In the genomic region with DNA sequence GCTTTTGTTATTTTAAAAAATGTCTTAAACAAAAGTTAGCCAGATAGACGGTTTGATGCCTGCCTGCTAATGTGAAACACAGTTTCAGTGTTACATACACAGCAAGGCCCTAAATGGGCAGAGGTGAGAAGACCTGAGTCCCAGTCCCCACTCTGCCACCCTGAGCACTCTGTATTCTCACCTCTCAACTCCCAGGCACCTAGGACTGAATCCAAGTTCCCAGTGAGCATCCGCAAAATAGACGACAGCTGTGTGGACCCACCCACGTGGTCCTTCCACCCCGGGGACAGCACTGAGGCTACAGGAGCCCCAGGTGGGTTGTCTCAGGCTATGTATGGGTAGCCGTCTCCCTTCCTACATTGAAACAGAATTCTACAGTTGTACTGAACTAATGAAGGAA, we compare ENCODE assay signal across 19 cellular contexts.
DNase-seq lines count a peak whose midpoint lies in the region; ATAC-seq and TF ChIP-seq lines count a peak whose summit lies in the region.
"Had no signal": no experiment of that assay in that cellular context is flagged by ENCODE, and none has a peak within 500 bp of the region (broad histone marks: within the 10 kb centered on the region; RNA-seq: fewer than 3 reads in every experiment).

No MANE protein-coding gene starts in this region.

- no peak for DNase-seq in Right ventricle myocardium superior
- DNase-seq in cardiac septum (ENCODE audit: low spot score) = no peak
- no peak for DNase-seq in type B pancreatic cell (ENCODE audit: extremely low spot score, unreplicated experiment)
- DNase-seq in T-helper 9 cell = no peak
- no peak for DNase-seq in activated CD4-positive, alpha-beta T cell treated with anti-CD3 and anti-CD28 coated beads, Interleukin-2, amount 10 ng/mL, durations not matched to agents 24 days and 14 days
- no peak for DNase-seq in putamen (ENCODE audit: low spot score)
- DNase-seq: ACHN; activated CD4-positive, alpha-beta T cell treated with anti-CD3 and anti-CD28 coated beads, Interleukin-2, amount 10 ng/mL, durations not matched to agents 7 days and 5 days; hypothalamus; MG63; NCI-H1436 treated with DMSO at 0.1 percent for 48 hours; NCI-H524 treated with DMSO at 0.1 percent for 48 hours; psoas muscle; SHP77 treated with DMSO at 0.1 percent for 48 hours; stimulated activated CD4-positive, alpha-beta T cell treated with anti-CD3 and anti-CD28 coated beads, Interleukin-12 subunit alpha, Interleukin-12 subunit beta, amount 100 ng/mL, for 4 hours had no signal

- TF ChIP-seq CTCF in gastroesophageal sphincter (IDR thresholded peaks at IDR 0.05) (no peak), type B pancreatic cell (conservative IDR thresholded peaks at IDR 0.05) (no peak)

- no peak for TF ChIP-seq EP300 in gastroesophageal sphincter (IDR thresholded peaks at IDR 0.05)

- H3K4me3 Mint-ChIP-seq in type B pancreatic cell = no peak overlapping the region
- no peak overlapping the region for H3K4me3 Mint-ChIP-seq in activated CD4-positive, alpha-beta T cell treated with anti-CD3 and anti-CD28 coated beads, Interleukin-2, amount 10 ng/mL, durations not matched to agents 24 days and 14 days
- H3K4me3 Mint-ChIP-seq: activated CD4-positive, alpha-beta T cell treated with anti-CD3 and anti-CD28 coated beads, Interleukin-2, amount 10 ng/mL, durations not matched to agents 7 days and 5 days; neural crest cell had no signal

- H3K36me3 ChIP-seq in gastroesophageal sphincter (peaks cover 0 to 7% of the 10 kb centered on the region in 2 donors), muscle layer of duodenum (ENCODE audit: control insufficient read depth in 1 of 2, insufficient read depth in 2 of 2, low read length in 2 of 2) (no peaks in the 10 kb centered on the region)
- H3K36me3 ChIP-seq: BLaER1 treated with 17β-estradiol and CSF1 and Interleukin-3, amounts not matched to agents 10 nM and 100 nM had no signal

- no peaks in the 10 kb centered on the region for H3K27me3 ChIP-seq in gastroesophageal sphincter
- H3K27me3 ChIP-seq in muscle layer of duodenum (ENCODE audit: low read depth, low read length) = no peaks in the 10 kb centered on the region
- H3K27me3 ChIP-seq: BLaER1 treated with 17β-estradiol and CSF1 and Interleukin-3, amounts not matched to agents 10 nM and 100 nM; MG63 had no signal

- H3K27me3 Mint-ChIP-seq in type B pancreatic cell = no peaks in the 10 kb centered on the region
- H3K27me3 Mint-ChIP-seq in activated CD4-positive, alpha-beta T cell treated with anti-CD3 and anti-CD28 coated beads, Interleukin-2, amount 10 ng/mL, durations not matched to agents 24 days and 14 days = peaks cover 31% of the 10 kb centered on the region

- H3K4me3 ChIP-seq in gastroesophageal sphincter = no peak overlapping the region
- no peak overlapping the region for H3K4me3 ChIP-seq in muscle layer of duodenum (ENCODE audit: low read depth in 1 of 2, low read length in 2 of 2)
- H3K4me3 ChIP-seq: BLaER1 treated with 17β-estradiol and CSF1 and Interleukin-3, amounts not matched to agents 10 nM and 100 nM; MG63; psoas muscle had no signal

- peak overlapping the region; percentile 19 for H3K27ac Mint-ChIP-seq in type B pancreatic cell
- H3K27ac Mint-ChIP-seq in activated CD4-positive, alpha-beta T cell treated with anti-CD3 and anti-CD28 coated beads, Interleukin-2, amount 10 ng/mL, durations not matched to agents 24 days and 14 days = no peak overlapping the region
- H3K27ac Mint-ChIP-seq: activated CD4-positive, alpha-beta T cell treated with anti-CD3 and anti-CD28 coated beads, Interleukin-2, amount 10 ng/mL, durations not matched to agents 7 days and 5 days had no signal

- H3K36me3 Mint-ChIP-seq in type B pancreatic cell = peaks cover 22% of the 10 kb centered on the region
- H3K36me3 Mint-ChIP-seq in activated CD4-positive, alpha-beta T cell treated with anti-CD3 and anti-CD28 coated beads, Interleukin-2, amount 10 ng/mL, durations not matched to agents 24 days and 14 days (ENCODE audit: low read depth) = no peaks in the 10 kb centered on the region

- H3K27ac ChIP-seq in gastroesophageal sphincter (peak overlapping the region; percentile 11 to 73 (median 60)), muscle layer of duodenum (ENCODE audit: low read length) (peak overlapping the region; percentile 20)
- H3K27ac ChIP-seq: BLaER1 treated with 17β-estradiol and CSF1 and Interleukin-3, amounts not matched to agents 10 nM and 100 nM; psoas muscle had no signal

- no peaks in the 10 kb centered on the region for H3K9me3 ChIP-seq in gastroesophageal sphincter
- H3K9me3 ChIP-seq in muscle layer of duodenum (ENCODE audit: control insufficient read depth in 1 of 2, low read length in 2 of 2) = no peaks in the 10 kb centered on the region
- H3K9me3 ChIP-seq: BLaER1 treated with 17β-estradiol and CSF1 and Interleukin-3, amounts not matched to agents 10 nM and 100 nM; MG63; psoas muscle had no signal

- H3K4me1 ChIP-seq in gastroesophageal sphincter = peaks cover 17 to 99% (median 24%) of the 10 kb centered on the region in 3 donors
- peaks cover 9 to 29% of the 10 kb centered on the region in 2 donors for H3K4me1 ChIP-seq in muscle layer of duodenum (ENCODE audit: control insufficient read depth in 1 of 2, insufficient read depth in 2 of 2, low read length in 2 of 2)

- intact Hi-C loops in Right ventricle myocardium superior (cut with DNase I) (no loop called here), cardiac septum (cut with DNase I) (no loop called here)
- intact Hi-C loops in activated CD4-positive, alpha-beta T cell treated with anti-CD3 and anti-CD28 coated beads, Interleukin-2, amount 10 ng/mL, durations not matched to agents 24 days and 14 days (cut with micrococcal nuclease) = no loop called here

- ATAC-seq in Right ventricle myocardium superior (ENCODE audit: poor library complexity) (peak; percentile 8), gastroesophageal sphincter (no peak)

- peaks cover 4% of the 10 kb centered on the region for H3K9me3 Mint-ChIP-seq in type B pancreatic cell
- no peaks in the 10 kb centered on the region for H3K9me3 Mint-ChIP-seq in activated CD4-positive, alpha-beta T cell treated with anti-CD3 and anti-CD28 coated beads, Interleukin-2, amount 10 ng/mL, durations not matched to agents 24 days and 14 days
- H3K9me3 Mint-ChIP-seq: activated CD4-positive, alpha-beta T cell treated with anti-CD3 and anti-CD28 coated beads, Interleukin-2, amount 10 ng/mL, durations not matched to agents 7 days and 5 days; neural crest cell had no signal

- WGBS in gastroesophageal sphincter (ENCODE audit: low coverage in 1 of 2), 2 donors = 19 to 27% methylated on average over 1 to 3 of the region's 6 CpGs

- no peak for TF ChIP-seq POLR2A in gastroesophageal sphincter (IDR thresholded peaks at IDR 0.05)

- peaks cover 5% of the 10 kb centered on the region for H3K4me1 Mint-ChIP-seq in type B pancreatic cell (ENCODE audit: unreplicated experiment)
- H3K4me1 Mint-ChIP-seq in activated CD4-positive, alpha-beta T cell treated with anti-CD3 and anti-CD28 coated beads, Interleukin-2, amount 10 ng/mL, durations not matched to agents 24 days and 14 days = no peaks in the 10 kb centered on the region
- H3K4me1 Mint-ChIP-seq: neural crest cell had no signal
